ENCODE assay signal across 21 cellular contexts in the genomic region with DNA sequence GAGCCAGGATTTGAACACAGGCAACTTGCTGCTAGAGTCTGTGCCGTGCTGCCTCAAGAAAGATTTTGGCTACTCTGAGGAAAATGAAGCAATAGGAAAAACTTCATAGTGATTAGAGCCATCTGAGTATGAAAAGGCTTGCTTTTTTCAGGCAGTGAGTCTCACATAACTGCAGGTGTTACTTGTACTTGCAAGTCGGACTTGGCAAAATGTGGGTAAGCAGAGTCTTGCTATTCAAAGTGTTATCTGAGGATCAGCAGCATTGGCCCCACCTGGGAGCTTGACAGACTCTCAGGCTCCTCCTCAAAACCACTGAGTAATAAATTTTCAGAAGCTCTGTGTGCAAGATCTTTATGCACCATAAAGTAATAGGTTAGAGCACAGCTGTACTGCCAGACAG. TPM values are rescaled to one million over a fixed set of nuclear protein-coding genes. Genes with fewer than 3 reads are reported as not detected.
A peak's percentile ranks its signal among the peaks of the same experiment; 100 is the strongest.
DNase-seq lines count a peak whose midpoint lies in the region; ATAC-seq, FAIRE-seq and TF ChIP-seq lines count a peak whose summit lies in the region.
"Had no signal": no experiment of that assay in that cellular context is flagged by ENCODE, and none has a peak within 500 bp of the region (broad histone marks: within the 10 kb centered on the region; RNA-seq: fewer than 3 reads in every experiment).

No MANE protein-coding gene starts in this region.

- FAIRE-seq in keratinocyte (lab: Jason Lieb, UNC) (peak; percentile 96), small intestine (lab: Jason Lieb, UNC) (no peak)
- FAIRE-seq: H54, RCC 7860 had no signal

- H3K9me3 ChIP-seq in KOPT-K1 (ENCODE audit: insufficient read depth, low read length, poor library complexity, severe bottlenecking) (no peaks in the 10 kb centered on the region), keratinocyte (ENCODE audit: control insufficient read depth, low read depth, low read length) (no peaks in the 10 kb centered on the region), thymus (ENCODE audit: control insufficient read depth) (no peaks in the 10 kb centered on the region), small intestine (ENCODE audit: control insufficient read depth, low read depth) (no peaks in the 10 kb centered on the region)
- H3K9me3 ChIP-seq: left lung had no signal

- no peak overlapping the region for H2AFZ ChIP-seq in keratinocyte (ENCODE audit: control insufficient read depth, low read length)

- dilution Hi-C loops in keratinocyte (cut with MboI; ENCODE audit: extremely low pct_ligation_motif_present, low sequenced_read_pairs): loop anchor here (25.0 kb wide), 1 partner anchor 214 kb away; no protein-coding TSS in a partner anchor

- peak overlapping the region; percentile 44 for H3K4me2 ChIP-seq in keratinocyte (ENCODE audit: control insufficient read depth, extremely low read depth, insufficient read depth, low read depth, low read length)

- ATAC-seq in GM18505 (IDR thresholded peaks at IDR 0.05; ENCODE audit: unreplicated experiment) (no peak), GM18498 (IDR thresholded peaks at IDR 0.05; ENCODE audit: unreplicated experiment) (no peak)
- ATAC-seq: activated naive CD8-positive, alpha-beta T cell treated with anti-CD3 and anti-CD28 coated beads, Interleukin-2, amount 50 U/mL, for 24 hours; left lung; stimulated activated naive B cell treated with anti-CD40 and anti-IgM and Interleukin-4, amounts not matched to agents 10 μg/mL and 1 μg/mL and 100 μg/mL, for 72 hours had no signal

- peaks cover 58% of the 10 kb centered on the region for H3K4me1 ChIP-seq in keratinocyte (ENCODE audit: control insufficient read depth, extremely low read depth, insufficient read depth, low read length)
- peaks cover 12% of the 10 kb centered on the region for H3K4me1 ChIP-seq in thymus (ENCODE audit: control insufficient read depth, insufficient read depth, low read length)
- H3K4me1 ChIP-seq in small intestine (ENCODE audit: control insufficient read depth in 2 of 2, insufficient read depth in 1 of 2, low read depth in 1 of 2, low read length in 1 of 2): no peaks in the 10 kb centered on the region

- peaks cover 68% of the 10 kb centered on the region for H3K36me3 ChIP-seq in KOPT-K1 (ENCODE audit: insufficient read depth, low read length)
- peaks cover 2 to 12% of the 10 kb centered on the region in 2 experiments for H3K36me3 ChIP-seq in keratinocyte (ENCODE audit: control insufficient read depth in 2 of 2, extremely low read depth in 1 of 2, insufficient read depth in 2 of 2, low read length in 2 of 2)
- H3K36me3 ChIP-seq in thymus (ENCODE audit: control insufficient read depth, insufficient read depth): peaks cover 13% of the 10 kb centered on the region
- peaks cover 2 to 17% of the 10 kb centered on the region in 2 donors for H3K36me3 ChIP-seq in small intestine (ENCODE audit: control insufficient read depth in 2 of 2, insufficient read depth in 2 of 2, low read length in 2 of 2)

- H4K20me1 ChIP-seq in keratinocyte (ENCODE audit: control insufficient read depth, extremely low read depth, insufficient read depth, low read length): no peaks in the 10 kb centered on the region

- TF ChIP-seq CTCF in coronary artery (IDR thresholded peaks at IDR 0.05) (no peak), keratinocyte (optimal IDR thresholded peaks at IDR 0.05 in 1 of 3, IDR thresholded peaks at IDR 0.05 in 1 of 3, conservative IDR thresholded peaks at IDR 0.05 in 1 of 3; ENCODE audit: extremely low read depth in 1 of 3, insufficient read depth in 2 of 3, low read length in 3 of 3) (no peak)

- no peaks in the 10 kb centered on the region for H3K27me3 ChIP-seq in keratinocyte (ENCODE audit: control insufficient read depth, extremely low read depth, insufficient read depth, low read length)
- H3K27me3 ChIP-seq in thymus (ENCODE audit: control insufficient read depth, insufficient read depth): no peaks in the 10 kb centered on the region
- H3K27me3 ChIP-seq in small intestine (ENCODE audit: control insufficient read depth in 2 of 2, insufficient read depth in 2 of 2, low read length in 2 of 2): no peaks in the 10 kb centered on the region
- H3K27me3 ChIP-seq: left lung had no signal

- H3K4me3 ChIP-seq in coronary artery (no peak overlapping the region), keratinocyte (ENCODE audit: control insufficient read depth in 2 of 3, extremely low read depth in 1 of 3, insufficient read depth in 2 of 3, low read depth in 1 of 3, low read length in 3 of 3) (no peak overlapping the region), thymus (ENCODE audit: low read length) (no peak overlapping the region), small intestine (ENCODE audit: low read depth in 1 of 2, low read length in 2 of 2) (no peak overlapping the region)
- H3K4me3 ChIP-seq: left lung, SK-N-MC had no signal

- H3K79me2 ChIP-seq in keratinocyte (ENCODE audit: control insufficient read depth, insufficient read depth, low read length): no peaks in the 10 kb centered on the region

- H3K9me1 ChIP-seq in keratinocyte (ENCODE audit: control insufficient read depth, extremely low read depth, insufficient read depth, low read length): no peaks in the 10 kb centered on the region

- 6% methylated on average over 2 of the region's 2 CpGs for WGBS in thymus
- 72 to 88% (median 72%) methylated on average over 2 of the region's 2 CpGs for WGBS in small intestine, 3 donors

- peak overlapping the region; percentile 42 for H3K9ac ChIP-seq in keratinocyte (ENCODE audit: control insufficient read depth, extremely low read depth, insufficient read depth, low read length)

- H3K27ac ChIP-seq in KOPT-K1 (ENCODE audit: low read depth, low read length, poor library complexity, severe bottlenecking) (peak overlapping the region; percentile 16), coronary artery (peak overlapping the region; percentile 3 to 31), keratinocyte (ENCODE audit: control insufficient read depth, insufficient read depth, low read length) (peak overlapping the region; percentile 70), thymus (ENCODE audit: low read depth) (peak overlapping the region; percentile 84), small intestine (ENCODE audit: low read depth in 1 of 2, low read length in 1 of 2) (no peak overlapping the region)
- H3K27ac ChIP-seq: SK-N-MC had no signal

- no peak for TF ChIP-seq POLR2A in GM18505 (IDR thresholded peaks at IDR 0.05; ENCODE audit: borderline replicate concordance, extremely low read depth, insufficient read depth, insufficient read length)

- DNase-seq in coronary artery (ENCODE audit: low spot score) (no peak), keratinocyte (ENCODE audit: low read depth, low spot score) (peak; percentile 61), iPS-NIHi7 (ENCODE audit: extremely low spot score) (no peak), small intestine (no peak)
- DNase-seq: activated naive CD8-positive, alpha-beta T cell treated with anti-CD3 and anti-CD28 coated beads, Interleukin-2, amount 50 U/mL, for 24 hours; AML-193; central memory CD4-positive, alpha-beta T cell; effector CD8-positive, alpha-beta T cell; foreskin fibroblast; left lung; NCI-H1105; NCI-H2171; NCI-H82; stimulated activated naive B cell treated with anti-CD40 and anti-IgM and Interleukin-4, amounts not matched to agents 10 μg/mL and 1 μg/mL and 100 μg/mL, for 72 hours had no signal

RNA-seq across cellular contexts. Expression of a gene that starts 18.1 kb away (rescaled TPM):
- polyA plus RNA-seq in keratinocyte (27.8 to 59.1 TPM (median 45.2 TPM) in 3 replicates), thymus (20.0 TPM), small intestine (10 to 100 TPM; 13.2 to 20.8 (median 19.2) TPM)
- polyA plus RNA-seq in keratinocyte (2011; ENCODE audit: low read depth): 56.1 TPM
- polyA plus RNA-seq in keratinocyte (2011; cell fraction: cytosol; rRNA removed): 26.5 and 45.6 TPM in 2 replicates
- polyA plus RNA-seq in keratinocyte (2011; cell fraction: nucleus; rRNA removed): 13.4 and 21.0 TPM in 2 replicates
- 34.4 and 54.8 TPM in 2 replicates for polyA plus RNA-seq in keratinocyte (2012; ENCODE audit: low replicate concordance)
- polyA minus RNA-seq in keratinocyte: 9.1 to 40.1 TPM (median 34.0 TPM) in 3 replicates
- 28.4 TPM for polyA minus RNA-seq in keratinocyte (2011; cell fraction: cytosol; rRNA and poly(A)+ RNA removed)
- 8.3 and 14.4 TPM in 2 replicates for polyA minus RNA-seq in keratinocyte (2011; cell fraction: nucleus; rRNA and poly(A)+ RNA removed)

RNA-seq across cellular contexts. Expression of a gene that starts 45.5 kb away (rescaled TPM):
- polyA plus RNA-seq in keratinocyte (not detected in 3 replicates), thymus (16.1 TPM), small intestine (100 to 1,000 TPM in 1 of 3 donors, 1 to 10 TPM in 2; 1.1 to 119 (median 5.7) TPM)
- not detected for polyA plus RNA-seq in keratinocyte (2011; ENCODE audit: low read depth)
- polyA plus RNA-seq in keratinocyte (2011; cell fraction: cytosol; rRNA removed): not detected in 2 replicates
- not detected in 2 replicates for polyA plus RNA-seq in keratinocyte (2011; cell fraction: nucleus; rRNA removed)
- polyA plus RNA-seq in keratinocyte (2012; ENCODE audit: low replicate concordance): not detected in 2 replicates
- polyA minus RNA-seq in keratinocyte: not detected in 3 replicates
- not detected for polyA minus RNA-seq in keratinocyte (2011; cell fraction: cytosol; rRNA and poly(A)+ RNA removed)
- polyA minus RNA-seq in keratinocyte (2011; cell fraction: nucleus; rRNA and poly(A)+ RNA removed): not detected in 2 replicates

Comparison
In these comparisons a context has a peak if more than half of its experiments do, and no peak if none do; other contexts are left out.
1. H3K27ac ChIP-seq: peak in KOPT-K1 (single experiment), coronary artery (2 of 2), keratinocyte (single experiment) and thymus (single experiment); none in small intestine (0 of 2).